In the genomic region with DNA sequence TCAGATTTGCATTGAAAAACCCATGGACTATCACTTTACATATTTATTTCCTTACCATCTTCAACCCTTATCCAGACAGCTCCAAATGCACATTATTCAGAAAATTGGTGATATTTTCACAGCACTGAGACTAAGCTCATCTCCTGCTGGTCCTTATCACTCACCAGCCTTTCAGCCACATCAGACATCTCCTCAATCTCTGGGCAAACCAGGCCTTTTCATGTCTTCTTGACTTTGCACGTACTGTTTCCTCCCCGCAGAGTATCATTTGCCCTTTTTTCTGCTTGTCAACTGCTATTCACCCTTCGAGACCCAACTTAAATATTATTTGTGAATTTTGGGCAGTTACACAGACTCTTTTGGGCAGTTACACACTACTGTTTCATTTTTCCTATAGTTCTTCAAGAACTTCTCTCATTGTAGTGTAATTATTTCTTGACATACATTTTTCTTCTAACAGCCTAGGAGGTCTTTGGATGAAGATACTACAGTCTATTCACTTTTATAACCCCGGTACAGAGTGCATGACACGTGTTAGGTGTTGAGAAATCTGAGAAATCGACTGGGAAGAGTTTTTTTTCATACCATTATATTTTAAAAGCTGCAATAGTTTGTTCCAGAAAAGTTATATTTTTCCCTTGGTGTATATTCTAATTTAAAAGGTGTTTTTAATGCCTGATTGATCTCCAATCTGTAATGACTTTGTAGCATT, we compare ENCODE assay signal across 22 cellular contexts.
DNase-seq lines count a peak whose midpoint lies in the region; ATAC-seq and TF ChIP-seq lines count a peak whose summit lies in the region.
"Had no signal": no experiment of that assay in that cellular context is flagged by ENCODE, and none has a peak within 500 bp of the region (broad histone marks: within the 10 kb centered on the region; RNA-seq: fewer than 3 reads in every experiment).

No MANE protein-coding gene starts in this region.

- H3K27me3 ChIP-seq in heart left ventricle: no peaks in the 10 kb centered on the region
- H3K27me3 ChIP-seq in esophagus muscularis mucosa: no peaks in the 10 kb centered on the region
- no peaks in the 10 kb centered on the region for H3K27me3 ChIP-seq in prostate gland (replicated peaks; ENCODE audit: insufficient read depth)
- no peaks in the 10 kb centered on the region for H3K27me3 ChIP-seq in transverse colon
- H3K27me3 ChIP-seq: BLaER1, colonic mucosa had no signal

- no peak overlapping the region for H3K27ac Mint-ChIP-seq in activated CD4-positive, alpha-beta T cell treated with anti-CD3 and anti-CD28 coated beads, Interleukin-2, amount 10 ng/mL, durations not matched to agents 24 days and 14 days
- H3K27ac Mint-ChIP-seq: activated naive CD4-positive, alpha-beta T cell treated with anti-CD3 and anti-CD28 coated beads, Interleukin-2, amount 10 ng/mL, durations not matched to agents 7 days and 5 days had no signal

- H3K4me1 Mint-ChIP-seq in activated CD4-positive, alpha-beta T cell treated with anti-CD3 and anti-CD28 coated beads, Interleukin-2, amount 10 ng/mL, durations not matched to agents 24 days and 14 days: peaks cover 20% of the 10 kb centered on the region

- intact Hi-C loops in heart left ventricle (cut with DNase I): loop anchor here in 6 of 10 donors (2.0 to 10.0 kb wide), 9 partner anchors 50 to 613 kb away; a partner anchor contains a TSS
- intact Hi-C loops in left ventricle myocardium superior (cut with micrococcal nuclease): no loop called here
- intact Hi-C loops in esophagus muscularis mucosa (cut with DNase I): loop anchor here (5.0 kb wide), 1 partner anchor 207 kb away; no protein-coding TSS in a partner anchor
- intact Hi-C loops in prostate gland (cut with DNase I): loop anchor here (5.0 kb wide), 1 partner anchor 117 kb away; no protein-coding TSS in a partner anchor
- intact Hi-C loops in transverse colon (cut with DNase I; ENCODE audit: low total_unique reads): no loop called here
- intact Hi-C loops in activated CD4-positive, alpha-beta T cell treated with anti-CD3 and anti-CD28 coated beads, Interleukin-2, amount 10 ng/mL, durations not matched to agents 24 days and 14 days (cut with micrococcal nuclease): no loop called here

- DNase-seq in heart left ventricle: no peak
- DNase-seq in left ventricle myocardium superior: no peak
- no peak for DNase-seq in esophagus muscularis mucosa (ENCODE audit: extremely low spot score)
- no peak for DNase-seq in prostate gland (ENCODE audit: low spot score)
- no peak for DNase-seq in transverse colon
- no peak for DNase-seq in activated CD4-positive, alpha-beta T cell treated with anti-CD3 and anti-CD28 coated beads, Interleukin-2, amount 10 ng/mL, durations not matched to agents 24 days and 14 days
- DNase-seq: activated CD8-positive, alpha-beta memory T cell treated with anti-CD3 and anti-CD28 coated beads for 24 hours; activated naive CD4-positive, alpha-beta T cell treated with anti-CD3 and anti-CD28 coated beads, Interleukin-2, amount 10 ng/mL, durations not matched to agents 7 days and 5 days; activated T-cell treated with anti-CD3 and anti-CD28 coated beads, Interleukin-2, amount 50 U/mL, for 48 hours; colonic mucosa; EL; NCI-H1105 treated with DMSO at 0.1 percent for 48 hours; NCI-H2081; stimulated activated CD4-positive, alpha-beta T cell treated with anti-CD3 and anti-CD28 coated beads, Interleukin-1b, Interleukin-23, amount 100 ng/mL, for 48 hours; stimulated activated naive CD4-positive, alpha-beta T cell treated with Interleukin-2 at 50 U/mL for 16 hours; T-helper 9 cell had no signal

- H3K4me1 ChIP-seq in heart left ventricle (peaks cover 0 to 39% (median 24%) of the 10 kb centered on the region in 12 donors), esophagus muscularis mucosa (peaks cover 23 to 56% (median 44%) of the 10 kb centered on the region in 4 donors), prostate gland (replicated peaks) (no peaks in the 10 kb centered on the region), transverse colon (peaks cover 0 to 17% (median 10%) of the 10 kb centered on the region in 4 donors)
- H3K4me1 ChIP-seq: A549, BLaER1, colonic mucosa had no signal

- H3K36me3 Mint-ChIP-seq in activated CD4-positive, alpha-beta T cell treated with anti-CD3 and anti-CD28 coated beads, Interleukin-2, amount 10 ng/mL, durations not matched to agents 24 days and 14 days (ENCODE audit: low read depth): no peaks in the 10 kb centered on the region

- WGBS in heart left ventricle, 4 donors: 88 to 92% (median 91%) methylated on average over 6 of the region's 6 CpGs
- 90% methylated on average over 6 of the region's 6 CpGs for WGBS in esophagus muscularis mucosa
- WGBS in prostate gland: 87% methylated on average over 6 of the region's 6 CpGs
- 86% methylated on average over 6 of the region's 6 CpGs for WGBS in transverse colon (ENCODE audit: low coverage in 1 of 2), 2 donors

- ATAC-seq in heart left ventricle (no peak), left ventricle myocardium superior (no peak), HG03135 (IDR thresholded peaks at IDR 0.05; ENCODE audit: unreplicated experiment) (no peak), HG03565 (IDR thresholded peaks at IDR 0.05; ENCODE audit: unreplicated experiment) (no peak)
- ATAC-seq: A549, HCT116, SK-N-SH treated with all-trans-retinoic acid at 6 μM for 48 hours had no signal

- TF ChIP-seq CTCF in heart left ventricle (IDR thresholded peaks at IDR 0.05) (no peak), esophagus muscularis mucosa (IDR thresholded peaks at IDR 0.05) (no peak), prostate gland (IDR thresholded peaks at IDR 0.05) (no peak), transverse colon (IDR thresholded peaks at IDR 0.05) (no peak)

- no peak for TF ChIP-seq EP300 in esophagus muscularis mucosa (IDR thresholded peaks at IDR 0.05)
- no peak for TF ChIP-seq EP300 in transverse colon (IDR thresholded peaks at IDR 0.05; ENCODE audit: low read depth)

- no peaks in the 10 kb centered on the region for H3K27me3 Mint-ChIP-seq in activated CD4-positive, alpha-beta T cell treated with anti-CD3 and anti-CD28 coated beads, Interleukin-2, amount 10 ng/mL, durations not matched to agents 24 days and 14 days
- H3K27me3 Mint-ChIP-seq: activated naive CD4-positive, alpha-beta T cell treated with anti-CD3 and anti-CD28 coated beads, Interleukin-2, amount 10 ng/mL, durations not matched to agents 7 days and 5 days had no signal

- H3K9me3 ChIP-seq in heart left ventricle (no peaks in the 10 kb centered on the region), esophagus muscularis mucosa (no peaks in the 10 kb centered on the region), prostate gland (no peaks in the 10 kb centered on the region), transverse colon (no peaks in the 10 kb centered on the region)
- H3K9me3 ChIP-seq: A549, BLaER1, colonic mucosa had no signal

- H3K36me3 ChIP-seq in heart left ventricle (no peaks in the 10 kb centered on the region), esophagus muscularis mucosa (no peaks in the 10 kb centered on the region), prostate gland (no peaks in the 10 kb centered on the region), transverse colon (no peaks in the 10 kb centered on the region)
- H3K36me3 ChIP-seq: BLaER1, colonic mucosa had no signal

- peaks cover 6% of the 10 kb centered on the region for H3K9me3 Mint-ChIP-seq in activated CD4-positive, alpha-beta T cell treated with anti-CD3 and anti-CD28 coated beads, Interleukin-2, amount 10 ng/mL, durations not matched to agents 24 days and 14 days

- in situ Hi-C loops in transverse colon (cut with MboI; ENCODE audit: low pct_ligation_motif_present in 1 of 4, low pct_unique_long_range_greater_than_20kb in 1 of 4, low sequenced_read_pairs in 3 of 4): no loop called here

- H3K4me3 Mint-ChIP-seq in activated CD4-positive, alpha-beta T cell treated with anti-CD3 and anti-CD28 coated beads, Interleukin-2, amount 10 ng/mL, durations not matched to agents 24 days and 14 days: no peak overlapping the region
- H3K4me3 Mint-ChIP-seq: activated naive CD4-positive, alpha-beta T cell treated with anti-CD3 and anti-CD28 coated beads, Interleukin-2, amount 10 ng/mL, durations not matched to agents 7 days and 5 days had no signal

- TF ChIP-seq POLR2A in heart left ventricle (IDR thresholded peaks at IDR 0.05): no peak
- TF ChIP-seq POLR2A in esophagus muscularis mucosa (IDR thresholded peaks at IDR 0.05; ENCODE audit: low read depth): no peak
- TF ChIP-seq POLR2A in prostate gland (IDR thresholded peaks at IDR 0.05): no peak
- TF ChIP-seq POLR2A in transverse colon (IDR thresholded peaks at IDR 0.05): no peak

- H3K27ac ChIP-seq in heart left ventricle: peak overlapping the region in 11 of 12 donors; percentile 67 to 95 (median 87)
- peak overlapping the region; percentile 84 to 91 (median 86) for H3K27ac ChIP-seq in esophagus muscularis mucosa (replicated peaks in 1 of 4)
- peak overlapping the region; percentile 77 for H3K27ac ChIP-seq in prostate gland
- peak overlapping the region; percentile 80 to 83 (median 81) for H3K27ac ChIP-seq in transverse colon
- H3K27ac ChIP-seq: A549, BLaER1, colonic mucosa had no signal

- H3K4me3 ChIP-seq in heart left ventricle (no peak overlapping the region), esophagus muscularis mucosa (no peak overlapping the region), prostate gland (no peak overlapping the region), transverse colon (no peak overlapping the region)
- H3K4me3 ChIP-seq: A549, BLaER1, colonic mucosa had no signal

Comparison
In these comparisons a context has a peak if more than half of its experiments do, and no peak if none do; other contexts are left out.
1. intact Hi-C loops: an anchor here in heart left ventricle (2.0 to 10.0 kb wide), esophagus muscularis mucosa (5.0 kb wide) and prostate gland (5.0 kb wide); none called in left ventricle myocardium superior, transverse colon and activated CD4-positive, alpha-beta T cell treated with anti-CD3 and anti-CD28 coated beads, Interleukin-2, amount 10 ng/mL, durations not matched to agents 24 days and 14 days.